10 cellular contexts compared by ENCODE assay signal in genomic region chr7:102697852-102698512, GRCh38. TPM values are rescaled to one million over a fixed set of nuclear protein-coding genes. Genes with fewer than 3 reads are reported as not detected.
"Had no signal": no experiment of that assay in that cellular context is flagged by ENCODE, and none has a peak within 500 bp of the region (broad histone marks: within the 10 kb centered on the region; RNA-seq: fewer than 3 reads in every experiment).

No MANE protein-coding gene starts in this region.

RNA-seq across cellular contexts. Expression of gene SPDYE2B, which starts 47.9 kb away (rescaled TPM):
- total RNA-seq: LHCN-M2; MCF 10A; PC-9; Peyer's patch; Right ventricle myocardium inferior; RPMI7951; SJCRH30; T-cell; T-helper 2 cell treated with Interferon-gamma antibody and Interleukin-4, amounts not matched to agents 100 ng/mL and 5 ng/mL, for 36 hours had no signal
- polyA plus RNA-seq: SK-N-SH had no signal
